In the genomic region with DNA sequence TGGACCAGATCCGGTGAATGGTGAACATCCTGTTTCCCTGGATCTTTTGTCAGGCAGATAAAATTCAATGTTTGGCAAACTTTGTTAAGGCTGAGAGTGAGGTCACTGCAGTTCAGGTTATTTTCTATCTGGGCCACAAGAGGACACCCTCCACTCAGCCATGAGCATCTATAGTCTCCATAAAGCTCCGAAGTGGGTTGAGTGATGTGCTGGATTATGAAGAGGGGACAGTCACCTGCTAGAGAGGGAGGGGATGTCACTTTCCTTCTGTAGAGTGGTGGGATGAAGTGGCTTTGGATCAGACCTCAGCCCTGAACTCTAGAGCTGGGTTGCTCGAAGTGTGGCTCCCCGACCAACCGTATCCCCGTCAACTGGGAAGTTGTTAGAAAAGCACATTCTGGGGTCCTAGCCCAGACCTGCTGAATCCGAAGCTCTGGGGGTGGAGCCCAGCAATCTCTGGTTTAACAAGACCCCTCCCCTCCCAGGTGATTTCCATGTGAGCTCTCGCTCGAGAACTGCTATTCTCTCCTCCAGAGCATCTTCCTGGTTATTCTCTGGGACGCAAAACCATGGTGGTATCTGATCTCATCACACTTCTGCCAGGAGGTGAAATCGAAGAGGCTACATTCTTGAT, we compare ENCODE assay signal across 8 cellular contexts. TPM values are rescaled to one million over a fixed set of nuclear protein-coding genes. Genes with fewer than 3 reads are reported as not detected.
DNase-seq lines count a peak whose midpoint lies in the region; ATAC-seq lines count a peak whose summit lies in the region.

No MANE protein-coding gene starts in this region.

- no peak overlapping the region for H3K4me3 Mint-ChIP-seq in activated CD4-positive, alpha-beta T cell treated with anti-CD3 and anti-CD28 coated beads for 36 hours
- H3K4me3 Mint-ChIP-seq in activated CD8-positive, alpha-beta T cell treated with anti-CD3 and anti-CD28 coated beads, Interleukin-2, amount 10 ng/mL, durations not matched to agents 7 days and 5 days, result no peak overlapping the region
- H3K4me3 Mint-ChIP-seq in stimulated activated naive B cell treated with anti-CD40 and anti-IgM and Interleukin-4, amounts not matched to agents 10 μg/mL and 1 μg/mL and 100 μg/mL, for 72 hours, result no peak overlapping the region

- ATAC-seq in activated CD4-positive, alpha-beta T cell treated with anti-CD3 and anti-CD28 coated beads for 36 hours, result peak; percentile 57
- ATAC-seq in activated CD8-positive, alpha-beta T cell treated with anti-CD3 and anti-CD28 coated beads, Interleukin-2, amount 10 ng/mL, durations not matched to agents 7 days and 5 days, result no peak
- ATAC-seq in left ventricle myocardium superior (peak; percentile 67), HG03039 (IDR thresholded peaks at IDR 0.05; ENCODE audit: unreplicated experiment) (no peak), HG03175 (IDR thresholded peaks at IDR 0.05; ENCODE audit: unreplicated experiment) (no peak)
- ATAC-seq in stimulated activated naive B cell treated with anti-CD40 and anti-IgM and Interleukin-4, amounts not matched to agents 10 μg/mL and 1 μg/mL and 100 μg/mL, for 72 hours (replicated peaks), result peak; percentile 26 to 28

- peaks cover 3% of the 10 kb centered on the region for H3K4me1 Mint-ChIP-seq in activated CD4-positive, alpha-beta T cell treated with anti-CD3 and anti-CD28 coated beads for 36 hours
- peaks cover 8% of the 10 kb centered on the region for H3K4me1 Mint-ChIP-seq in activated CD8-positive, alpha-beta T cell treated with anti-CD3 and anti-CD28 coated beads, Interleukin-2, amount 10 ng/mL, durations not matched to agents 7 days and 5 days (ENCODE audit: low read depth)
- peaks cover 0 to 13% of the 10 kb centered on the region in 2 donors for H3K4me1 Mint-ChIP-seq in stimulated activated naive B cell treated with anti-CD40 and anti-IgM and Interleukin-4, amounts not matched to agents 10 μg/mL and 1 μg/mL and 100 μg/mL, for 72 hours

- CTCF ChIA-PET in activated CD4-positive, alpha-beta T cell treated with anti-CD3 and anti-CD28 coated beads for 36 hours (lab: Charles Lee), result interaction anchor here (0.7 to 11.8 kb wide), 22 partner anchors 11 to 296 kb away, joined by 3 to 371 read pairs (median 4); no protein-coding TSS in a partner anchor
- CTCF ChIA-PET in activated CD8-positive, alpha-beta T cell treated with anti-CD3 and anti-CD28 coated beads, Interleukin-2, amount 10 ng/mL, durations not matched to agents 7 days and 5 days (lab: Charles Lee), result interaction anchor here (0.6 to 14.1 kb wide), 33 partner anchors 10 to 1250 kb away, joined by 3 to 468 read pairs (median 5); a partner anchor contains a TSS

- POLR2A ChIA-PET in activated CD4-positive, alpha-beta T cell treated with anti-CD3 and anti-CD28 coated beads for 36 hours (lab: Charles Lee), result no interaction called here
- POLR2A ChIA-PET in activated CD8-positive, alpha-beta T cell treated with anti-CD3 and anti-CD28 coated beads, Interleukin-2, amount 10 ng/mL, durations not matched to agents 7 days and 5 days (lab: Charles Lee), result interaction anchor here (0.7 kb wide), 1 partner anchor 155 kb away, joined by 3 read pairs; no protein-coding TSS in a partner anchor

- H3K27ac Mint-ChIP-seq in activated CD4-positive, alpha-beta T cell treated with anti-CD3 and anti-CD28 coated beads for 36 hours, result no peak overlapping the region
- H3K27ac Mint-ChIP-seq in activated CD8-positive, alpha-beta T cell treated with anti-CD3 and anti-CD28 coated beads, Interleukin-2, amount 10 ng/mL, durations not matched to agents 7 days and 5 days, result no peak overlapping the region
- H3K27ac Mint-ChIP-seq in stimulated activated naive B cell treated with anti-CD40 and anti-IgM and Interleukin-4, amounts not matched to agents 10 μg/mL and 1 μg/mL and 100 μg/mL, for 72 hours, result no peak overlapping the region

- DNase-seq in activated CD4-positive, alpha-beta T cell treated with anti-CD3 and anti-CD28 coated beads for 36 hours, result peak; percentile 39
- no peak for DNase-seq in activated CD4-positive, alpha-beta T cell treated with anti-CD3 and anti-CD28 coated beads, Interleukin-2, amount 50 U/mL, for 48 hours
- DNase-seq in NAMALWA (ENCODE audit: low spot score), result peak; percentile 57
- peak; percentile 34 for DNase-seq in activated CD8-positive, alpha-beta T cell treated with anti-CD3 and anti-CD28 coated beads, Interleukin-2, amount 10 ng/mL, durations not matched to agents 7 days and 5 days
- no peak for DNase-seq in left ventricle myocardium superior
- no peak for DNase-seq in stimulated activated naive B cell treated with anti-CD40 and anti-IgM and Interleukin-4, amounts not matched to agents 10 μg/mL and 1 μg/mL and 100 μg/mL, for 72 hours

- no peaks in the 10 kb centered on the region for H3K36me3 Mint-ChIP-seq in activated CD4-positive, alpha-beta T cell treated with anti-CD3 and anti-CD28 coated beads for 36 hours (ENCODE audit: low read depth)
- no peaks in the 10 kb centered on the region for H3K36me3 Mint-ChIP-seq in activated CD8-positive, alpha-beta T cell treated with anti-CD3 and anti-CD28 coated beads, Interleukin-2, amount 10 ng/mL, durations not matched to agents 7 days and 5 days (ENCODE audit: low read depth)
- no peaks in the 10 kb centered on the region for H3K36me3 Mint-ChIP-seq in stimulated activated naive B cell treated with anti-CD40 and anti-IgM and Interleukin-4, amounts not matched to agents 10 μg/mL and 1 μg/mL and 100 μg/mL, for 72 hours

- H3K27me3 Mint-ChIP-seq in activated CD4-positive, alpha-beta T cell treated with anti-CD3 and anti-CD28 coated beads for 36 hours, result no peaks in the 10 kb centered on the region
- peaks cover 11% of the 10 kb centered on the region for H3K27me3 Mint-ChIP-seq in activated CD8-positive, alpha-beta T cell treated with anti-CD3 and anti-CD28 coated beads, Interleukin-2, amount 10 ng/mL, durations not matched to agents 7 days and 5 days (ENCODE audit: low read depth)
- H3K27me3 Mint-ChIP-seq in stimulated activated naive B cell treated with anti-CD40 and anti-IgM and Interleukin-4, amounts not matched to agents 10 μg/mL and 1 μg/mL and 100 μg/mL, for 72 hours, result peaks cover 30 to 38% of the 10 kb centered on the region in 2 donors

- H3K9me3 Mint-ChIP-seq in activated CD4-positive, alpha-beta T cell treated with anti-CD3 and anti-CD28 coated beads for 36 hours (ENCODE audit: low read depth), result no peaks in the 10 kb centered on the region
- no peaks in the 10 kb centered on the region for H3K9me3 Mint-ChIP-seq in activated CD8-positive, alpha-beta T cell treated with anti-CD3 and anti-CD28 coated beads, Interleukin-2, amount 10 ng/mL, durations not matched to agents 7 days and 5 days (ENCODE audit: insufficient read depth)
- H3K9me3 Mint-ChIP-seq in stimulated activated naive B cell treated with anti-CD40 and anti-IgM and Interleukin-4, amounts not matched to agents 10 μg/mL and 1 μg/mL and 100 μg/mL, for 72 hours, result no peaks in the 10 kb centered on the region

- intact Hi-C loops in activated CD4-positive, alpha-beta T cell treated with anti-CD3 and anti-CD28 coated beads for 36 hours (cut with DNase I, micrococcal nuclease), result loop anchor here (1.0 to 10.0 kb wide), 3 partner anchors 150 to 1247 kb away; no protein-coding TSS in a partner anchor
- intact Hi-C loops in left ventricle myocardium superior (cut with micrococcal nuclease), result loop anchor here (5.0 kb wide), 1 partner anchor 150 kb away; no protein-coding TSS in a partner anchor

RNA-seq across cellular contexts. Expression of a gene that starts 31.8 kb away (rescaled TPM):
- not detected for total RNA-seq in activated CD4-positive, alpha-beta T cell treated with anti-CD3 and anti-CD28 coated beads for 36 hours
- not detected for total RNA-seq in activated CD8-positive, alpha-beta T cell treated with anti-CD3 and anti-CD28 coated beads, Interleukin-2, amount 10 ng/mL, durations not matched to agents 7 days and 5 days
- 43.6 TPM for total RNA-seq in left ventricle myocardium superior

RNA-seq across cellular contexts. Expression of a gene that starts 52.5 kb away (rescaled TPM):
- total RNA-seq in activated CD4-positive, alpha-beta T cell treated with anti-CD3 and anti-CD28 coated beads for 36 hours, result 10 to 100 TPM; 12.8 to 15.4 TPM
- 10 to 100 TPM; 25.4 to 30.3 TPM for total RNA-seq in activated CD8-positive, alpha-beta T cell treated with anti-CD3 and anti-CD28 coated beads, Interleukin-2, amount 10 ng/mL, durations not matched to agents 7 days and 5 days
- total RNA-seq in left ventricle myocardium superior, result 34.9 TPM

Comparison
In these comparisons a context has a peak if more than half of its experiments do, and no peak if none do; other contexts are left out.
1. DNase-seq: peak in activated CD4-positive, alpha-beta T cell treated with anti-CD3 and anti-CD28 coated beads for 36 hours (single experiment), NAMALWA (single experiment) and activated CD8-positive, alpha-beta T cell treated with anti-CD3 and anti-CD28 coated beads, Interleukin-2, amount 10 ng/mL, durations not matched to agents 7 days and 5 days (single experiment); none in activated CD4-positive, alpha-beta T cell treated with anti-CD3 and anti-CD28 coated beads, Interleukin-2, amount 50 U/mL, for 48 hours (0 of 2), left ventricle myocardium superior (single experiment) and stimulated activated naive B cell treated with anti-CD40 and anti-IgM and Interleukin-4, amounts not matched to agents 10 μg/mL and 1 μg/mL and 100 μg/mL, for 72 hours (single experiment).
2. ATAC-seq: peak in activated CD4-positive, alpha-beta T cell treated with anti-CD3 and anti-CD28 coated beads for 36 hours (single experiment), left ventricle myocardium superior (single experiment) and stimulated activated naive B cell treated with anti-CD40 and anti-IgM and Interleukin-4, amounts not matched to agents 10 μg/mL and 1 μg/mL and 100 μg/mL, for 72 hours (2 of 2); none in activated CD8-positive, alpha-beta T cell treated with anti-CD3 and anti-CD28 coated beads, Interleukin-2, amount 10 ng/mL, durations not matched to agents 7 days and 5 days (single experiment), HG03039 (single experiment) and HG03175 (single experiment).
3. RNA of a gene that starts 31.8 kb away (total RNA-seq): 43.6 TPM in left ventricle myocardium superior (single experiment); not detected in activated CD4-positive, alpha-beta T cell treated with anti-CD3 and anti-CD28 coated beads for 36 hours and not detected in activated CD8-positive, alpha-beta T cell treated with anti-CD3 and anti-CD28 coated beads, Interleukin-2, amount 10 ng/mL, durations not matched to agents 7 days and 5 days; every median in the first group is over 10 times any median in the second.